ENCODE assay signal across 24 cellular contexts in genomic region chr12:121648458-121649028, GRCh38. TPM values are rescaled to one million over a fixed set of nuclear protein-coding genes. Genes with fewer than 3 reads are reported as not detected.
DNase-seq lines count a peak whose midpoint lies in the region; ATAC-seq and TF ChIP-seq lines count a peak whose summit lies in the region.
"Had no signal": no experiment of that assay in that cellular context is flagged by ENCODE, and none has a peak within 500 bp of the region (broad histone marks: within the 10 kb centered on the region; RNA-seq: fewer than 3 reads in every experiment).

No MANE protein-coding gene starts in this region.

- H3K4me1 ChIP-seq in lung (ENCODE audit: control insufficient read depth in 2 of 2, insufficient read depth in 2 of 2, low read length in 2 of 2) (no peaks in the 10 kb centered on the region), thyroid gland (peaks cover 0 to 3% of the 10 kb centered on the region in 2 donors)

- H3K9me3 Mint-ChIP-seq in activated naive CD8-positive, alpha-beta T cell treated with anti-CD3 and anti-CD28 coated beads for 36 hours, result no peaks in the 10 kb centered on the region
- H3K9me3 Mint-ChIP-seq in activated naive CD8-positive, alpha-beta T cell treated with anti-CD3 and anti-CD28 coated beads, Interleukin-2, amount 50 U/mL, for 24 hours, result no peaks in the 10 kb centered on the region
- H3K9me3 Mint-ChIP-seq in activated CD4-positive, alpha-beta memory T cell treated with anti-CD3 and anti-CD28 coated beads for 36 hours, result no peaks in the 10 kb centered on the region
- H3K9me3 Mint-ChIP-seq: activated naive CD4-positive, alpha-beta T cell treated with anti-CD3 and anti-CD28 coated beads, Interleukin-2, amount 50 U/mL, for 72 hours; activated T-cell treated with anti-CD3 and anti-CD28 coated beads, Interleukin-2, amount 50 U/mL, for 72 hours; memory B cell had no signal

- peaks cover 19% of the 10 kb centered on the region for H3K36me3 Mint-ChIP-seq in activated naive CD8-positive, alpha-beta T cell treated with anti-CD3 and anti-CD28 coated beads for 36 hours
- H3K36me3 Mint-ChIP-seq in activated naive CD8-positive, alpha-beta T cell treated with anti-CD3 and anti-CD28 coated beads, Interleukin-2, amount 50 U/mL, for 24 hours (ENCODE audit: low read depth), result peaks cover 15% of the 10 kb centered on the region
- peaks cover 15% of the 10 kb centered on the region for H3K36me3 Mint-ChIP-seq in activated CD4-positive, alpha-beta memory T cell treated with anti-CD3 and anti-CD28 coated beads for 36 hours
- H3K36me3 Mint-ChIP-seq: activated naive CD4-positive, alpha-beta T cell treated with anti-CD3 and anti-CD28 coated beads, Interleukin-2, amount 50 U/mL, for 72 hours had no signal

- POLR2A ChIA-PET in activated CD4-positive, alpha-beta memory T cell treated with anti-CD3 and anti-CD28 coated beads for 36 hours (lab: Charles Lee), result interaction anchor here (0.6 to 1.6 kb wide), 3 partner anchors 8 to 19 kb away, joined by 3 to 4 read pairs (median 3); no protein-coding TSS in a partner anchor

- CTCF ChIA-PET in activated CD4-positive, alpha-beta memory T cell treated with anti-CD3 and anti-CD28 coated beads for 36 hours (lab: Charles Lee), result interaction anchor here (0.6 to 1.3 kb wide), 5 partner anchors 11 to 146 kb away, joined by 3 to 4 read pairs (median 3); no protein-coding TSS in a partner anchor

- 69 to 87% methylated on average over 11 of the region's 11 CpGs for WGBS in lung, 2 donors
- WGBS in thyroid gland, 2 donors, result 70 to 80% methylated on average over 11 of the region's 11 CpGs

- TF ChIP-seq POLR2A in thyroid gland (IDR thresholded peaks at IDR 0.05), result no peak

- H3K36me3 ChIP-seq in lung (ENCODE audit: control insufficient read depth in 2 of 2, insufficient read depth in 2 of 2, low read length in 2 of 2) (no peaks in the 10 kb centered on the region), thyroid gland (no peaks in the 10 kb centered on the region)

- ATAC-seq in activated naive CD8-positive, alpha-beta T cell treated with anti-CD3 and anti-CD28 coated beads, Interleukin-2, amount 50 U/mL, for 24 hours, result no peak
- ATAC-seq in lung (ENCODE audit: insufficient read depth, low FRiP score), result peak; percentile 21
- ATAC-seq: foreskin keratinocyte, HCT116, heart right ventricle had no signal

- H3K4me1 Mint-ChIP-seq in activated naive CD8-positive, alpha-beta T cell treated with anti-CD3 and anti-CD28 coated beads for 36 hours, result peaks cover 15% of the 10 kb centered on the region
- H3K4me1 Mint-ChIP-seq in activated naive CD8-positive, alpha-beta T cell treated with anti-CD3 and anti-CD28 coated beads, Interleukin-2, amount 50 U/mL, for 24 hours, result peaks cover 21% of the 10 kb centered on the region
- H3K4me1 Mint-ChIP-seq in activated CD4-positive, alpha-beta memory T cell treated with anti-CD3 and anti-CD28 coated beads for 36 hours (ENCODE audit: low read depth), result peaks cover 11% of the 10 kb centered on the region
- H3K4me1 Mint-ChIP-seq: memory B cell had no signal

- DNase-seq in activated naive CD8-positive, alpha-beta T cell treated with anti-CD3 and anti-CD28 coated beads for 36 hours, result no peak
- no peak for DNase-seq in activated naive CD8-positive, alpha-beta T cell treated with anti-CD3 and anti-CD28 coated beads, Interleukin-2, amount 50 U/mL, for 24 hours
- no peak for DNase-seq in activated CD4-positive, alpha-beta memory T cell treated with anti-CD3 and anti-CD28 coated beads for 36 hours
- no peak for DNase-seq in lung (ENCODE audit: low spot score)
- DNase-seq in NCI-H2107 treated with DMSO at 0.1 percent for 48 hours (lab: John Stamatoyannopoulos, UW; ENCODE audit: unreplicated experiment), result no peak
- DNase-seq in thyroid gland, result no peak
- no peak for DNase-seq in NCI-H524 (lab: John Stamatoyannopoulos, UW)
- DNase-seq: activated CD4-positive, CD25-positive, alpha-beta regulatory T cell treated with anti-CD3 and anti-CD28 coated beads, Interleukin-2, amount 50 U/mL, for 72 hours; activated T-cell treated with anti-CD3 and anti-CD28 coated beads, Interleukin-2, amount 50 U/mL, for 72 hours; C1 segment of cervical spinal cord; effector CD4-positive, alpha-beta T cell; EL; foreskin keratinocyte; heart right ventricle; Kasumi-1; NCI-H1694 treated with DMSO at 0.1 percent for 48 hours; NCI-H446; nucleus accumbens; PC-9; SIG-M5; SW 1271 had no signal

- H3K27ac ChIP-seq in lung (ENCODE audit: low read depth in 1 of 2, low read length in 1 of 2), result no peak overlapping the region
- no peak overlapping the region for H3K27ac ChIP-seq in thyroid gland
- H3K27ac ChIP-seq: foreskin keratinocyte, heart right ventricle, PC-9 had no signal

- TF ChIP-seq CTCF in lung (IDR thresholded peaks at IDR 0.05; ENCODE audit: control extremely low read depth, extremely low read depth) (no peak), thyroid gland (IDR thresholded peaks at IDR 0.05) (no peak)

- H3K27me3 Mint-ChIP-seq in activated naive CD8-positive, alpha-beta T cell treated with anti-CD3 and anti-CD28 coated beads for 36 hours, result no peaks in the 10 kb centered on the region
- no peaks in the 10 kb centered on the region for H3K27me3 Mint-ChIP-seq in activated naive CD8-positive, alpha-beta T cell treated with anti-CD3 and anti-CD28 coated beads, Interleukin-2, amount 50 U/mL, for 24 hours
- no peaks in the 10 kb centered on the region for H3K27me3 Mint-ChIP-seq in activated CD4-positive, alpha-beta memory T cell treated with anti-CD3 and anti-CD28 coated beads for 36 hours
- H3K27me3 Mint-ChIP-seq: memory B cell had no signal

- H3K4me3 Mint-ChIP-seq in activated naive CD8-positive, alpha-beta T cell treated with anti-CD3 and anti-CD28 coated beads for 36 hours, result no peak overlapping the region
- no peak overlapping the region for H3K4me3 Mint-ChIP-seq in activated naive CD8-positive, alpha-beta T cell treated with anti-CD3 and anti-CD28 coated beads, Interleukin-2, amount 50 U/mL, for 24 hours
- no peak overlapping the region for H3K4me3 Mint-ChIP-seq in activated CD4-positive, alpha-beta memory T cell treated with anti-CD3 and anti-CD28 coated beads for 36 hours
- H3K4me3 Mint-ChIP-seq: activated T-cell treated with anti-CD3 and anti-CD28 coated beads, Interleukin-2, amount 50 U/mL, for 72 hours; memory B cell had no signal

- intact Hi-C loops in activated CD4-positive, alpha-beta memory T cell treated with anti-CD3 and anti-CD28 coated beads for 36 hours (cut with micrococcal nuclease), result no loop called here
- intact Hi-C loops in thyroid gland (cut with DNase I), result no loop called here

- H3K9me3 ChIP-seq in lung (ENCODE audit: control insufficient read depth in 2 of 2, insufficient read depth in 1 of 2, low read length in 1 of 2), result no peaks in the 10 kb centered on the region
- no peaks in the 10 kb centered on the region for H3K9me3 ChIP-seq in thyroid gland
- H3K9me3 ChIP-seq: heart right ventricle had no signal

- H3K4me3 ChIP-seq in lung (no peak overlapping the region), thyroid gland (replicated peaks in 1 of 3) (no peak overlapping the region)
- H3K4me3 ChIP-seq: heart right ventricle, PC-9 had no signal

- H3K27ac Mint-ChIP-seq in activated naive CD8-positive, alpha-beta T cell treated with anti-CD3 and anti-CD28 coated beads for 36 hours, result peak overlapping the region; percentile 69
- no peak overlapping the region for H3K27ac Mint-ChIP-seq in activated naive CD8-positive, alpha-beta T cell treated with anti-CD3 and anti-CD28 coated beads, Interleukin-2, amount 50 U/mL, for 24 hours
- peak overlapping the region; percentile 28 for H3K27ac Mint-ChIP-seq in activated CD4-positive, alpha-beta memory T cell treated with anti-CD3 and anti-CD28 coated beads for 36 hours
- H3K27ac Mint-ChIP-seq: memory B cell had no signal

- H3K27me3 ChIP-seq in lung (ENCODE audit: control insufficient read depth, insufficient read depth) (no peaks in the 10 kb centered on the region), thyroid gland (no peaks in the 10 kb centered on the region)
- H3K27me3 ChIP-seq: foreskin keratinocyte, heart right ventricle had no signal

RNA-seq across cellular contexts. Expression of gene MORN3, which starts 20.9 kb away (rescaled TPM):
- 1 to 10 TPM; 1.8 to 1.9 TPM for total RNA-seq in activated naive CD8-positive, alpha-beta T cell treated with anti-CD3 and anti-CD28 coated beads for 36 hours
- total RNA-seq in activated CD4-positive, alpha-beta memory T cell treated with anti-CD3 and anti-CD28 coated beads for 36 hours, result 1 to 10 TPM; 2.7 to 3.7 TPM
- total RNA-seq in lung (1 to 10 TPM; 2.4 to 5.8 TPM), thyroid gland (1 to 10 TPM in 3 of 4 donors, under 1 TPM in 1; 0.40 to 2.3 (median 1.1) TPM)
- polyA plus RNA-seq in lung, result 1 to 10 TPM; 2.8 to 3.2 TPM

RNA-seq across cellular contexts. Expression of gene ORAI1, which starts 22.2 kb away (rescaled TPM):
- total RNA-seq in activated naive CD8-positive, alpha-beta T cell treated with anti-CD3 and anti-CD28 coated beads for 36 hours, result 10 to 100 TPM; 44.0 to 44.4 TPM
- total RNA-seq in activated CD4-positive, alpha-beta memory T cell treated with anti-CD3 and anti-CD28 coated beads for 36 hours, result 10 to 100 TPM; 41.6 to 43.2 TPM
- total RNA-seq in lung (10 to 100 TPM; 17.1 to 33.7 TPM), thyroid gland (10 to 100 TPM; 12.7 to 27.1 (median 17.0) TPM)
- 10 to 100 TPM; 15.2 to 32.5 TPM for polyA plus RNA-seq in lung
